20 cellular contexts compared by ENCODE assay signal in the genomic region with DNA sequence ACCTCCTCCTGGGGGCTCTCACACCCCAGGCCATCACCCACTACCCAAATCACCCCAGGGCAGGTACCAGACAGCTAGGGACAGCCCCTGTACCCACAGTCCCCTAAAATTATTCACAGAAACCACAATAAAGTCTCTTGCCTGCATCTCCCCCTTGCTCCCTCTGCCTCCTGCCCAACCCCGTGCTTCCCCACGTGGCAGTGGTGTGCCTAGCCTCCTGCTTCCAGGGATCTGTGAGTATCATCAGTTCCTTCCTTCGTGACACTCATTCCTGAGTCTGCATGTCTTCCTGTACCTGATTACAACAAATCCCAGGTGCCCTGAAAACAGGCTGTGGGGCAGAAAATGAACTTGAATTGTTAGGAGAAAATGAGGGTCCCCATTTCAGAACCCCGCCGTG.
"Had no signal": no experiment of that assay in that cellular context is flagged by ENCODE, and none has a peak within 500 bp of the region (broad histone marks: within the 10 kb centered on the region; RNA-seq: fewer than 3 reads in every experiment).

No MANE protein-coding gene starts in this region.

- ATAC-seq: activated naive CD4-positive, alpha-beta T cell treated with anti-CD3 and anti-CD28 coated beads, Interleukin-2, amount 50 U/mL, for 72 hours; esophagus mucosa; heart right ventricle; left lung; natural killer cell treated with Interleukin-12 subunit alpha and Interleukin-12 subunit beta and Interleukin-15 and Interleukin-18, amount 100 ng/mL, for 72 hours; right lobe of liver had no signal

- H3K27ac ChIP-seq: heart right ventricle, left lung, ovary, right lobe of liver, stomach, tibial artery had no signal

- DNase-seq: activated CD4-positive, alpha-beta T cell treated with anti-CD3 and anti-CD28 coated beads for 4 hours; activated CD4-positive, alpha-beta T cell treated with anti-CD3 and anti-CD28 coated beads, Interleukin-2, amount 50 U/mL, for 48 hours; activated CD4-positive, CD25-positive, alpha-beta regulatory T cell; activated CD8-positive, alpha-beta memory T cell treated with anti-CD3 and anti-CD28 coated beads for 24 hours; activated gamma-delta T cell treated with Interleukin-2 at 50 U/mL for 16 hours; cortex of kidney; heart right ventricle; mesendoderm; ovary; stimulated activated CD4-positive, alpha-beta T cell treated with anti-CD3 and anti-CD28 coated beads, Interleukin-2, amount 100 ng/mL, for 48 hours; stomach; tibial artery had no signal

- H3K4me3 Mint-ChIP-seq: natural killer cell treated with Interleukin-12 subunit alpha and Interleukin-12 subunit beta and Interleukin-15 and Interleukin-18, amount 100 ng/mL, for 72 hours; T-helper 2 cell treated with Interferon-gamma antibody and Interleukin-4, amounts not matched to agents 5 μg/mL and 100 μg/mL, for 36 hours had no signal

- H3K36me3 ChIP-seq: heart right ventricle, left lung, ovary, right lobe of liver, stomach, tibial artery had no signal

- H3K4me1 ChIP-seq: left lung had no signal

- H3K27me3 Mint-ChIP-seq: natural killer cell treated with Interleukin-12 subunit alpha and Interleukin-12 subunit beta and Interleukin-15 and Interleukin-18, amount 100 ng/mL, for 72 hours had no signal

- H3K36me3 Mint-ChIP-seq: activated naive CD4-positive, alpha-beta T cell treated with anti-CD3 and anti-CD28 coated beads, Interleukin-2, amount 50 U/mL, for 72 hours; natural killer cell treated with Interleukin-12 subunit alpha and Interleukin-12 subunit beta and Interleukin-15 and Interleukin-18, amount 100 ng/mL, for 72 hours had no signal

- H3K9me3 ChIP-seq: heart right ventricle, left lung, ovary, right lobe of liver, stomach, tibial artery had no signal

- H3K4me3 ChIP-seq: heart right ventricle, left lung, lung, ovary, right lobe of liver, stomach, tibial artery had no signal

- H3K27me3 ChIP-seq: heart right ventricle, left lung, ovary, right lobe of liver, stomach, tibial artery had no signal

- H3K9me3 Mint-ChIP-seq: activated naive CD4-positive, alpha-beta T cell treated with anti-CD3 and anti-CD28 coated beads, Interleukin-2, amount 50 U/mL, for 72 hours; natural killer cell treated with Interleukin-12 subunit alpha and Interleukin-12 subunit beta and Interleukin-15 and Interleukin-18, amount 100 ng/mL, for 72 hours; T-helper 2 cell treated with Interferon-gamma antibody and Interleukin-4, amounts not matched to agents 5 μg/mL and 100 μg/mL, for 36 hours had no signal

- H3K27ac Mint-ChIP-seq: progenitor cell of endocrine pancreas; T-helper 2 cell treated with Interferon-gamma antibody and Interleukin-4, amounts not matched to agents 5 μg/mL and 100 μg/mL, for 36 hours had no signal
